1 cellular context compared by ENCODE assay signal in the genomic region with DNA sequence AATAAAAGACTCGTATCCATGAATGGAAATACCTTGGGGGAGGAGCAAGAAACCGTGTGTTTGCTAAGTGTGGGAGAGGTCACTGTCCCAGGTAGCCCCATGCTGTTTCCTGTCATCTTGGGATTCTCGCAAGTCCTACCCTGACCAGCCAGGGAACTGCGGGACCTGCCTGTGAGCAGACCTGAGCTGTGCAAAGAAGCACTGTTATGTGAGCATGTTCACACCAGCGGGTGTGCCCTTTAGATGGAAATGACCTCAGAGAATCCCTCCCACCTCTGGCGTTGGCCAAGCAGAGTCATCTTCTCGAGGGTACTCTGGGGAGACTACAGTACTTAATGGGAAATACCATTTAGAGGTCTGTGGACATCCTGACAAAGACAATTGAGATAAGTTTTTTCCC.
TF ChIP-seq lines count a peak whose summit lies in the region.

No MANE protein-coding gene starts in this region.

TF ChIP-seq in H1, 55 proteins besides CTCF, POLR2A, EP300 and RAD21:
- TF ChIP-seq CEBPB (IDR thresholded peaks at IDR 0.05; ENCODE audit: low read depth, low read length) (no peak), SP1 (IDR thresholded peaks at IDR 0.05; ENCODE audit: low read depth, low read length) (no peak), EZH2 (IDR thresholded peaks at IDR 0.05; ENCODE audit: low read depth, low read length, severe bottlenecking) (no peak), KDM5A (IDR thresholded peaks at IDR 0.05; ENCODE audit: low read length) (no peak), TBP (IDR thresholded peaks at IDR 0.05; ENCODE audit: low read depth, low read length) (no peak), TAF7 (optimal IDR thresholded peaks at IDR 0.05; ENCODE audit: borderline replicate concordance, low read depth, low read length) (no peak)
- TF ChIP-seq, protein P1, sequence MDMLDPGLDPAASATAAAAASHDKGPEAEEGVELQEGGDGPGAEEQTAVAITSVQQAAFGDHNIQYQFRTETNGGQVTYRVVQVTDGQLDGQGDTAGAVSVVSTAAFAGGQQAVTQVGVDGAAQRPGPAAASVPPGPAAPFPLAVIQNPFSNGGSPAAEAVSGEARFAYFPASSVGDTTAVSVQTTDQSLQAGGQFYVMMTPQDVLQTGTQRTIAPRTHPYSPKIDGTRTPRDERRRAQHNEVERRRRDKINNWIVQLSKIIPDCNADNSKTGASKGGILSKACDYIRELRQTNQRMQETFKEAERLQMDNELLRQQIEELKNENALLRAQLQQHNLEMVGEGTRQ (IDR thresholded peaks at IDR 0.05; ENCODE audit: low read length): no peak
TF ChIP-seq in H1: peak in this region for 0.
